ENCODE assay signal across 21 cellular contexts in genomic region chr9:102445181-102445747, GRCh38.
"Had no signal": no experiment of that assay in that cellular context is flagged by ENCODE, and none has a peak within 500 bp of the region (broad histone marks: within the 10 kb centered on the region; RNA-seq: fewer than 3 reads in every experiment).

No MANE protein-coding gene starts in this region.

- H3K27me3 ChIP-seq: esophagus muscularis mucosa, uterus had no signal

- H3K27ac ChIP-seq: coronary artery, esophagus muscularis mucosa, uterus had no signal

- ATAC-seq: left ventricle myocardium superior; natural killer cell; sciatic nerve; stimulated activated naive B cell treated with anti-CD40 and anti-IgM and Interleukin-4, amounts not matched to agents 10 μg/mL and 1 μg/mL and 100 μg/mL, for 72 hours had no signal

- FAIRE-seq: bronchial epithelial cell, frontal cortex had no signal

- H3K4me1 ChIP-seq: esophagus muscularis mucosa, uterus had no signal

- H3K9me3 ChIP-seq: uterus had no signal

- DNase-seq: activated CD4-positive, alpha-beta memory T cell treated with anti-CD3 and anti-CD28 coated beads for 36 hours; activated CD4-positive, alpha-beta T cell treated with anti-CD3 and anti-CD28 coated beads for 48 hours; activated naive CD4-positive, alpha-beta T cell treated with anti-CD3 and anti-CD28 coated beads for 36 hours; activated T-cell treated with anti-CD3 and anti-CD28 coated beads, Interleukin-2, amount 50 U/mL, for 48 hours; amygdala; hypothalamus; left ventricle myocardium superior; mammary epithelial cell; midbrain; natural killer cell; stimulated activated CD4-positive, alpha-beta T cell treated with anti-CD3 and anti-CD28 coated beads, Interleukin-2, amount 100 ng/mL, for 48 hours; stimulated activated CD8-positive, alpha-beta memory T cell treated with anti-CD3 and anti-CD28 coated beads, Interleukin-4, amount 100 ng/mL, for 48 hours; stimulated activated naive B cell treated with anti-CD40 and anti-IgM and Interleukin-4, amounts not matched to agents 10 μg/mL and 1 μg/mL and 100 μg/mL, for 72 hours; trophoblast cell; uterus had no signal

- H3K4me3 ChIP-seq: coronary artery, esophagus muscularis mucosa, smooth muscle cell, uterus had no signal

- H3K36me3 ChIP-seq: esophagus muscularis mucosa, uterus had no signal
